In genomic region chr19:50798943-50799851, GRCh38 we compare ENCODE assay signal across 26 cellular contexts. TPM values are rescaled to one million over a fixed set of nuclear protein-coding genes. Genes with fewer than 3 reads are reported as not detected.
DNase-seq lines count a peak whose midpoint lies in the region; ATAC-seq, FAIRE-seq and TF ChIP-seq lines count a peak whose summit lies in the region.
"Had no signal": no experiment of that assay in that cellular context is flagged by ENCODE, and none has a peak within 500 bp of the region (broad histone marks: within the 10 kb centered on the region; RNA-seq: fewer than 3 reads in every experiment).

No MANE protein-coding gene starts in this region.

- H3K4me3 ChIP-seq in BLaER1 = no peak overlapping the region
- H3K4me3 ChIP-seq in SK-N-MC = no peak overlapping the region
- no peak overlapping the region for H3K4me3 ChIP-seq in osteoblast (ENCODE audit: insufficient read depth, low read length)
- H3K4me3 ChIP-seq in psoas muscle = no peak overlapping the region

- H2AFZ ChIP-seq in osteoblast (ENCODE audit: low read length) = no peak overlapping the region

- no peak for ATAC-seq in psoas muscle

- TF ChIP-seq CTCF in osteoblast (IDR thresholded peaks at IDR 0.05; ENCODE audit: extremely low read depth, low read depth, low read length) (no peak), psoas muscle (IDR thresholded peaks at IDR 0.05) (no peak)

- H3K4me1 ChIP-seq in BLaER1 (peaks cover 73% of the 10 kb centered on the region), osteoblast (ENCODE audit: insufficient read depth, low read length) (peaks cover 14% of the 10 kb centered on the region), psoas muscle (peaks cover 14% of the 10 kb centered on the region)

- H3K27ac ChIP-seq in BLaER1 (no peak overlapping the region), SK-N-MC (0 out of 2 replicates have a peak overlapping the region, but pooled peaks have one; percentile 35), osteoblast (ENCODE audit: low read depth, low read length) (no peak overlapping the region), psoas muscle (no peak overlapping the region)
- H3K27ac ChIP-seq: HL-60 had no signal

- H3K27me3 ChIP-seq in BLaER1 = no peaks in the 10 kb centered on the region
- no peaks in the 10 kb centered on the region for H3K27me3 ChIP-seq in osteoblast (ENCODE audit: insufficient read depth, low read length)
- H3K27me3 ChIP-seq in psoas muscle (ENCODE audit: insufficient read depth in 3 of 3, low read length in 2 of 3) = no peaks in the 10 kb centered on the region

- 84 to 86% (median 85%) methylated on average over 16 of the region's 16 CpGs for WGBS in psoas muscle, 3 donors

- H3K79me2 ChIP-seq in osteoblast (ENCODE audit: insufficient read depth, low read length) = peaks cover 36% of the 10 kb centered on the region

- intact Hi-C loops in psoas muscle (cut with DNase I) = no loop called here

- H3K4me2 ChIP-seq in BLaER1 (no peak overlapping the region), osteoblast (ENCODE audit: insufficient read depth, low read length) (no peak overlapping the region)

- DNase-seq in GM12891 (ENCODE audit: insufficient read length, low spot score) (no peak), SK-N-MC (ENCODE audit: low read depth, low spot score) (no peak), osteoblast (ENCODE audit: insufficient read length, low spot score, missing footprints) (peak; percentile 78), psoas muscle (no peak), NCI-H146 treated with DMSO at 0.1 percent for 48 hours (lab: John Stamatoyannopoulos, UW; ENCODE audit: unreplicated experiment) (no peak), NCI-H69 (lab: John Stamatoyannopoulos, UW) (no peak)
- DNase-seq: Caco-2; CD4-positive, alpha-beta T cell; GF-D8; GOT3; IMR-90; NCI-H1092 treated with DMSO at 0.1 percent for 48 hours; NCI-H146; NCI-H2081 treated with DMSO at 0.1 percent for 48 hours; NCI-H510A; NCI-H774; OCI-M1; SHP77 treated with DMSO at 0.1 percent for 48 hours had no signal

- H4K20me1 ChIP-seq in BLaER1 = peaks cover 97% of the 10 kb centered on the region
- H4K20me1 ChIP-seq in osteoblast (ENCODE audit: insufficient read depth, low read length) = peaks cover 29% of the 10 kb centered on the region

- TF ChIP-seq POLR2A in GM12891 (IDR thresholded peaks at IDR 0.05; ENCODE audit: low read depth, low read length) = no peak; the same call in none of the 2 replicates

- no peak for FAIRE-seq in GM12891 (lab: Jason Lieb, UNC)
- FAIRE-seq: GM18507 had no signal

- H3K9me3 ChIP-seq in BLaER1 (no peaks in the 10 kb centered on the region), SK-N-MC (ENCODE audit: low read depth, low read length) (no peaks in the 10 kb centered on the region), osteoblast (ENCODE audit: low read depth, low read length) (no peaks in the 10 kb centered on the region), psoas muscle (no peaks in the 10 kb centered on the region)
- H3K9me3 ChIP-seq: Caco-2 had no signal

- H3K36me3 ChIP-seq in BLaER1 (peaks cover 82% of the 10 kb centered on the region), SK-N-MC (ENCODE audit: insufficient read depth, low read length) (peaks cover 65% of the 10 kb centered on the region), osteoblast (ENCODE audit: insufficient read depth, low read length) (peaks cover 33% of the 10 kb centered on the region), psoas muscle (ENCODE audit: insufficient read depth in 1 of 2, low read depth in 1 of 2) (peaks cover 3 to 59% of the 10 kb centered on the region in 2 donors)

- H3K9ac ChIP-seq in BLaER1 (peak overlapping the region; percentile 53; the same call in 1 of the 2 replicates), SK-N-MC (ENCODE audit: insufficient read length) (no peak overlapping the region)

TF ChIP-seq in GM12891, 5 proteins besides CTCF, POLR2A, EP300 and RAD21:
- peak; percentile 28; the same call in 1 of the 2 replicates for TF ChIP-seq POLR2AphosphoS5 (IDR thresholded peaks at IDR 0.05; ENCODE audit: low read depth, low read length)
- no peak for TF ChIP-seq TAF1 (IDR thresholded peaks at IDR 0.05; ENCODE audit: low read depth, low read length)

RNA-seq across cellular contexts. Expression of gene ACP4, which starts 9.0 kb away (rescaled TPM):
- polyA plus RNA-seq in GM12891 (2012; ENCODE audit: low read depth, missing spikeins) = not detected
- not detected in 2 replicates for total RNA-seq in osteoblast
- not detected for total RNA-seq in psoas muscle
- not detected for polyA plus RNA-seq in psoas muscle
- total RNA-seq: Caco-2; CD4-positive, alpha-beta T cell; HT1080; IMR-90; LHCN-M2; RPMI7951; T-helper 1 cell treated with Interleukin-12 subunit alpha and Interleukin-12 subunit beta and Interleukin-4 antibody, amounts not matched to agents 30 ng/mL and 1 ng/mL, for 36 hours had no signal
- polyA plus RNA-seq: AG04450, IMR-90 had no signal

RNA-seq across cellular contexts. Expression of gene KLK1, which starts 24.4 kb away (rescaled TPM):
- polyA plus RNA-seq in GM12891 (2012; ENCODE audit: low read depth, missing spikeins) = 41.1 TPM
- total RNA-seq in osteoblast (not detected in 2 replicates), psoas muscle (under 1 TPM in 2 of 4 donors, not detected in 2; 0.32 to 0.34 TPM)
- polyA plus RNA-seq in psoas muscle = under 1 TPM in 2 of 3 donors, not detected in 1; 0.08 to 0.48 TPM
- total RNA-seq: CD4-positive, alpha-beta T cell; HT1080; IMR-90; LHCN-M2; RPMI7951 had no signal
- polyA plus RNA-seq: AG04450, IMR-90 had no signal

RNA-seq across cellular contexts. Expression of gene GPR32, which starts 28.9 kb away (rescaled TPM):
- not detected for polyA plus RNA-seq in GM12891 (2012; ENCODE audit: low read depth, missing spikeins)
- total RNA-seq in osteoblast (not detected in 2 replicates), psoas muscle (not detected)
- polyA plus RNA-seq in psoas muscle = not detected
- total RNA-seq: Caco-2; CD4-positive, alpha-beta T cell; HT1080; IMR-90; LHCN-M2; RPMI7951; T-helper 1 cell treated with Interleukin-12 subunit alpha and Interleukin-12 subunit beta and Interleukin-4 antibody, amounts not matched to agents 30 ng/mL and 1 ng/mL, for 36 hours had no signal
- polyA plus RNA-seq: AG04450, IMR-90 had no signal

RNA-seq across cellular contexts. Expression of gene KLK15, which starts 34.2 kb away (rescaled TPM):
- polyA plus RNA-seq in GM12891 (2012; ENCODE audit: low read depth, missing spikeins) = not detected
- total RNA-seq in osteoblast = not detected in 2 replicates
- total RNA-seq in psoas muscle = not detected
- polyA plus RNA-seq in psoas muscle = not detected
- total RNA-seq: Caco-2; CD4-positive, alpha-beta T cell; HT1080; IMR-90; LHCN-M2; RPMI7951; T-helper 1 cell treated with Interleukin-12 subunit alpha and Interleukin-12 subunit beta and Interleukin-4 antibody, amounts not matched to agents 30 ng/mL and 1 ng/mL, for 36 hours had no signal
- polyA plus RNA-seq: AG04450, IMR-90 had no signal

RNA-seq across cellular contexts. Expression of gene KLK3, which starts 55.5 kb away (rescaled TPM):
- polyA plus RNA-seq in GM12891 (2012; ENCODE audit: low read depth, missing spikeins) = not detected
- total RNA-seq in osteoblast (not detected in 2 replicates), psoas muscle (not detected)
- polyA plus RNA-seq in psoas muscle = not detected
- total RNA-seq: Caco-2; CD4-positive, alpha-beta T cell; HT1080; IMR-90; LHCN-M2; RPMI7951; T-helper 1 cell treated with Interleukin-12 subunit alpha and Interleukin-12 subunit beta and Interleukin-4 antibody, amounts not matched to agents 30 ng/mL and 1 ng/mL, for 36 hours had no signal
- polyA plus RNA-seq: AG04450, IMR-90 had no signal
